In the genomic region with DNA sequence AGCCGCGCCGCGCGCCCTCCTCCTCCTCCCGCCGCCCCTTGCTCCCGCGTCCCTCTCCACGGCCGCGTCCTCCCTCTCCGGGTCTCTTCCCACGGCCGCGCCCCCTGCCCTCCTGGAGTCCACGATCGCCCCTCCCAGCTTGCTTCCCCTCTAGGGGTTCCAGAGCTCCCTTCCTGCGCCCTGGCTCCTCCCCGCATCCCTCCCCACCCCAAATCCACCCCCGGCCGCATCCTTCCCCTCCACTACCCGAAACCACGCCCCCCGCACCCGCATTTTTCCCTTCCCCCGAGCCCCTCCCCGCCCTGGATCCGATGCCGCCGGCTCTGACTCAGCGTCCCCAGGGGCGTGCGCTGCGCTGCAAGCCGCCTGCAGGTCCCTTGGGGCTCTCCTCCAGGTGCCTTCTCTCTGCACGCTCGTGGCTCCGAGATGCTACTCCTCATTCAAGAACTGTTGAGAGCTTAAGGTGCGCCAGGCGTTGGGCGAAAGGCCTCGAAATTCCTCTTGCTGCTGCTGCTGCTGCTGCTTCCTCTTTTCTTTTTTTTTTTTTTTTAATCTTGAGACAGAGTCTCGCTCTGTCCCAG, we compare ENCODE assay signal across 8 cellular contexts. TPM values are rescaled to one million over a fixed set of nuclear protein-coding genes. Genes with fewer than 3 reads are reported as not detected.
DNase-seq lines count a peak whose midpoint lies in the region; ATAC-seq, FAIRE-seq and TF ChIP-seq lines count a peak whose summit lies in the region.

No MANE protein-coding gene starts in this region.

- H3K27ac ChIP-seq in Panc1 (ENCODE audit: low read length), result no peak overlapping the region
- no peak overlapping the region for H3K27ac ChIP-seq in psoas muscle
- H3K27ac ChIP-seq in small intestine (ENCODE audit: low read depth in 1 of 2, low read length in 1 of 2), result no peak overlapping the region

- peak overlapping the region; percentile 44 for H3K27ac Mint-ChIP-seq in glutamatergic neuron (ENCODE audit: unreplicated experiment)

- peak overlapping the region; percentile 27 to 32 for H3K4me3 ChIP-seq in Panc1 (ENCODE audit: low read depth in 2 of 2, low read length in 2 of 2)
- H3K4me3 ChIP-seq in psoas muscle, result peak overlapping the region; percentile 47
- peak overlapping the region in 1 of 2 donors; percentile 37 for H3K4me3 ChIP-seq in small intestine (ENCODE audit: low read depth in 1 of 2, low read length in 2 of 2)

- H3K9me3 ChIP-seq in Panc1 (ENCODE audit: control insufficient read depth, insufficient read depth, low read depth, low read length), result no peaks in the 10 kb centered on the region
- no peaks in the 10 kb centered on the region for H3K9me3 ChIP-seq in psoas muscle
- no peaks in the 10 kb centered on the region for H3K9me3 ChIP-seq in small intestine (ENCODE audit: control insufficient read depth, low read depth)

- H3K27me3 ChIP-seq in Panc1 (ENCODE audit: control insufficient read depth, insufficient read depth, low read length), result peaks cover 7% of the 10 kb centered on the region
- peaks cover 0 to 39% (median 7%) of the 10 kb centered on the region in 3 donors for H3K27me3 ChIP-seq in psoas muscle (ENCODE audit: insufficient read depth in 3 of 3, low read length in 2 of 3)
- peaks cover 16 to 18% of the 10 kb centered on the region in 2 donors for H3K27me3 ChIP-seq in small intestine (ENCODE audit: control insufficient read depth in 2 of 2, insufficient read depth in 2 of 2, low read length in 2 of 2)

- no TSS peak for BruUV-seq in Panc1 (replicated peaks; lab: Mats Ljungman, UMichigan)

- H3K27me3 Mint-ChIP-seq in glutamatergic neuron (ENCODE audit: unreplicated experiment), result peaks cover 12% of the 10 kb centered on the region

- H3K4me1 ChIP-seq in Panc1 (ENCODE audit: control insufficient read depth, insufficient read depth, low read length), result no peaks in the 10 kb centered on the region
- no peaks in the 10 kb centered on the region for H3K4me1 ChIP-seq in psoas muscle
- no peaks in the 10 kb centered on the region for H3K4me1 ChIP-seq in small intestine (ENCODE audit: control insufficient read depth in 2 of 2, insufficient read depth in 1 of 2, low read depth in 1 of 2, low read length in 1 of 2)

- TF ChIP-seq CTCF in Panc1 (IDR thresholded peaks at IDR 0.05), result no peak
- TF ChIP-seq CTCF in glutamatergic neuron (IDR thresholded peaks at IDR 0.05; ENCODE audit: partially characterized antibody, unreplicated experiment), result no peak
- TF ChIP-seq CTCF in psoas muscle (IDR thresholded peaks at IDR 0.05), result no peak

- no peaks in the 10 kb centered on the region for H3K36me3 ChIP-seq in Panc1 (ENCODE audit: control insufficient read depth, insufficient read depth, low read length)
- no peaks in the 10 kb centered on the region for H3K36me3 ChIP-seq in psoas muscle (ENCODE audit: insufficient read depth in 1 of 2, low read depth in 1 of 2)
- no peaks in the 10 kb centered on the region for H3K36me3 ChIP-seq in small intestine (ENCODE audit: control insufficient read depth in 2 of 2, insufficient read depth in 2 of 2, low read length in 2 of 2)

- H3K4me1 Mint-ChIP-seq in glutamatergic neuron (ENCODE audit: low read depth, unreplicated experiment), result peaks cover 4% of the 10 kb centered on the region

- FAIRE-seq in small intestine (lab: Jason Lieb, UNC), result no peak

- in situ Hi-C loops in Panc1 (cut with HindIII; ENCODE audit: low pct_unique_long_range_greater_than_20kb, low sequenced_read_pairs), result no loop called here

- intact Hi-C loops in Right ventricle myocardium inferior (cut with DNase I), result no loop called here
- intact Hi-C loops in cardiac septum (cut with DNase I), result no loop called here
- intact Hi-C loops in Panc1 (cut with micrococcal nuclease; ENCODE audit: unreplicated experiment), result no loop called here
- intact Hi-C loops in psoas muscle (cut with DNase I), result no loop called here

- H3K36me3 Mint-ChIP-seq in glutamatergic neuron (ENCODE audit: unreplicated experiment), result no peaks in the 10 kb centered on the region

- CTCF ChIA-PET in Panc1 (lab: Charles Lee), result interaction anchor here (0.6 to 1.0 kb wide), 3 partner anchors 25 to 426 kb away, joined by 3 to 5 read pairs (median 5); no protein-coding TSS in a partner anchor

- WGBS in psoas muscle, 3 donors, result 2 to 4% (median 2%) methylated on average over 32 to 44 of the region's 44 CpGs
- 1 to 5% (median 2%) methylated on average over 15 to 44 of the region's 44 CpGs for WGBS in small intestine, 3 donors

- peaks cover 4% of the 10 kb centered on the region for H3K9me3 Mint-ChIP-seq in glutamatergic neuron (ENCODE audit: unreplicated experiment)

- ATAC-seq in Right ventricle myocardium inferior (no peak), HG03196 (IDR thresholded peaks at IDR 0.05; ENCODE audit: unreplicated experiment) (peak; percentile 89), Panc1 (peak; percentile 29; the same call in 1 of the 2 replicates), psoas muscle (peak in 1 of 4 donors; percentile 58)

- peak; percentile 66 for DNase-seq in Right ventricle myocardium inferior (ENCODE audit: missing footprints)
- no peak for DNase-seq in cardiac septum (ENCODE audit: low spot score)
- no peak for DNase-seq in Panc1 (ENCODE audit: low read depth, low spot score)
- peak in 3 of 4 experiments; percentile 6 to 19 (median 14) for DNase-seq in activated naive CD4-positive, alpha-beta T cell (lab: John Stamatoyannopoulos, UW)
- DNase-seq in glutamatergic neuron, result peak; percentile 69
- DNase-seq in psoas muscle, result peak; percentile 56 to 70
- DNase-seq in small intestine, result no peak

- POLR2A ChIA-PET in Panc1 (lab: Charles Lee), result no interaction called here

- H3K4me3 Mint-ChIP-seq in glutamatergic neuron (ENCODE audit: unreplicated experiment), result peak overlapping the region; percentile 78

RNA-seq across cellular contexts. Expression of gene TMEM130, which starts 0.3 kb away (rescaled TPM):
- total RNA-seq in Right ventricle myocardium inferior (not detected), cardiac septum (0.30 TPM), Panc1 (2021; ENCODE audit: unreplicated experiment) (0.41 TPM), glutamatergic neuron (ENCODE audit: unreplicated experiment) (7.8 TPM), psoas muscle (not detected)
- polyA plus RNA-seq in Panc1 (2012; ENCODE audit: insufficient read length), result 0.30 TPM
- polyA plus RNA-seq in psoas muscle (under 1 TPM in 1 of 3 donors, not detected in 2; 0.08 TPM), small intestine (1 to 10 TPM in 1 of 3 donors, not detected in 2; 4.0 TPM)

RNA-seq across cellular contexts. Expression of gene TRRAP, which starts 8.2 kb away (rescaled TPM):
- total RNA-seq in Right ventricle myocardium inferior, result 14.3 TPM
- 25.8 TPM for total RNA-seq in cardiac septum
- total RNA-seq in Panc1 (2021; ENCODE audit: unreplicated experiment), result 44.9 TPM
- polyA plus RNA-seq in Panc1 (2012; ENCODE audit: insufficient read length), result 35.6 TPM
- 68.7 TPM for total RNA-seq in glutamatergic neuron (ENCODE audit: unreplicated experiment)
- 10 to 100 TPM; 13.3 to 21.3 (median 19.5) TPM for total RNA-seq in psoas muscle
- polyA plus RNA-seq in psoas muscle, result 1 to 10 TPM; 3.8 to 9.0 (median 5.0) TPM
- polyA plus RNA-seq in small intestine, result 10 to 100 TPM in 1 of 3 donors, 1 to 10 TPM in 2; 5.4 to 11.9 (median 8.3) TPM

Comparison
In these comparisons a context has a peak if more than half of its experiments do, and no peak if none do; other contexts are left out.
1. DNase-seq: peak in Right ventricle myocardium inferior (single experiment), activated naive CD4-positive, alpha-beta T cell (3 of 4), glutamatergic neuron (single experiment) and psoas muscle (2 of 2); none in cardiac septum (single experiment), Panc1 (single experiment) and small intestine (single experiment).